1 cellular context compared by ENCODE assay signal in the genomic region with DNA sequence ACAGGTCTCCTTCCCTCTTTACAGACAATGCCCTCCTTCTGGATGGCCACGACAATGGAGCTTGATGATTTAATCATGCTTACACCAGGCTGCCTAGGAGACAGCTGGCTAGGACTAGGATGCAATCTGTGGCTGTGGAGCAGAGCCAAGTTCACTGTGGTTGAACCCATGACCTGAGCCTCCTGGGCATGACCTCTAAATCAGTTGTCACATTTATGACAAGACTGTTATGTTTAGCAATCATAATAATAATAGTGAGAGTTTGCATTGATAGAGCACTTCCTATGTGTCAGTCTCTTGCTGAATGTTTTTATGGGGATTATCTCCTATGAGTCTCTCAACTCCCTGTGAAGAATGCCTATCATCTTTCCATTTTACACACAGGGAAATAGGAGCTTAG.
TF ChIP-seq lines count a peak whose summit lies in the region.

No MANE protein-coding gene starts in this region.

TF ChIP-seq in GM12891, 5 proteins besides CTCF, POLR2A, EP300 and RAD21 (continued from another document):
- no peak for TF ChIP-seq TAF1 (IDR thresholded peaks at IDR 0.05; ENCODE audit: low read depth, low read length)
- no peak for TF ChIP-seq POLR2AphosphoS5 (IDR thresholded peaks at IDR 0.05; ENCODE audit: low read depth, low read length)
- no peak for TF ChIP-seq SPI1 (IDR thresholded peaks at IDR 0.05; ENCODE audit: low read depth, low read length)
- TF ChIP-seq POU2F2 (IDR thresholded peaks at IDR 0.05; ENCODE audit: low read depth, low read length), result no peak
TF ChIP-seq in GM12891: peak in this region for 0.
